ENCODE assay signal across 8 cellular contexts in genomic region chr1:32073387-32074229, GRCh38. TPM values are rescaled to one million over a fixed set of nuclear protein-coding genes. Genes with fewer than 3 reads are reported as not detected.
DNase-seq lines count a peak whose midpoint lies in the region; ATAC-seq, FAIRE-seq and TF ChIP-seq lines count a peak whose summit lies in the region.

No MANE protein-coding gene starts in this region.

- no peaks in the 10 kb centered on the region for H3K27me3 ChIP-seq in CD4-positive, alpha-beta memory T cell (ENCODE audit: insufficient read depth, low read length)
- no peaks in the 10 kb centered on the region for H3K27me3 ChIP-seq in astrocyte (ENCODE audit: insufficient read depth, low read length)
- peaks cover 2% of the 10 kb centered on the region for H3K27me3 ChIP-seq in transverse colon

- H3K36me3 Mint-ChIP-seq in CD4-positive, alpha-beta memory T cell, result peaks cover 9 to 32% of the 10 kb centered on the region in 2 donors
- peaks cover 12% of the 10 kb centered on the region for H3K36me3 Mint-ChIP-seq in astrocyte (ENCODE audit: low read depth, unreplicated experiment)

- TF ChIP-seq POLR2A in transverse colon (IDR thresholded peaks at IDR 0.05), result no peak

- peak overlapping the region; percentile 84 to 98 (median 92) for H3K4me3 Mint-ChIP-seq in CD4-positive, alpha-beta memory T cell
- H3K4me3 Mint-ChIP-seq in astrocyte (ENCODE audit: unreplicated experiment), result peak overlapping the region; percentile 93

- peaks cover 21% of the 10 kb centered on the region for H3K36me3 ChIP-seq in CD4-positive, alpha-beta memory T cell (ENCODE audit: insufficient read depth, low read length)
- H3K36me3 ChIP-seq in astrocyte (ENCODE audit: insufficient read depth, low read length) (peaks cover 14% of the 10 kb centered on the region), transverse colon (peaks cover 0 to 6% (median 0%) of the 10 kb centered on the region in 4 donors)

- peaks cover 29% of the 10 kb centered on the region for H4K20me1 ChIP-seq in astrocyte (ENCODE audit: insufficient read depth, low read length)

- ATAC-seq in HG02943 (IDR thresholded peaks at IDR 0.05; ENCODE audit: low read depth, unreplicated experiment) (peak; percentile 19), left colon (peak; percentile 18), HG02588 (IDR thresholded peaks at IDR 0.05; ENCODE audit: unreplicated experiment) (no peak)

- CTCF ChIA-PET in CD4-positive, alpha-beta memory T cell (lab: Charles Lee; ENCODE audit: partially characterized antibody), result interaction anchor here (1.2 to 4.2 kb wide), 8 partner anchors 10 to 248 kb away, joined by 3 to 32 read pairs (median 6); partner anchors contain the start of gene KPNA6

- peak overlapping the region; percentile 65 to 95 for H3K4me3 ChIP-seq in CD4-positive, alpha-beta memory T cell (ENCODE audit: low read length in 2 of 2)
- H3K4me3 ChIP-seq in astrocyte (ENCODE audit: insufficient read depth, low read depth, low read length) (peak overlapping the region; percentile 67), transverse colon (peak overlapping the region; percentile 74 to 90 (median 80))

- H3K27ac ChIP-seq in CD4-positive, alpha-beta memory T cell (ENCODE audit: low read depth, low read length), result peak overlapping the region; percentile 73
- H3K27ac ChIP-seq in astrocyte (ENCODE audit: low read depth, low read length), result peak overlapping the region; percentile 82
- peak overlapping the region; percentile 87 to 99 (median 96) for H3K27ac ChIP-seq in transverse colon

- no peaks in the 10 kb centered on the region for H3K9me3 ChIP-seq in CD4-positive, alpha-beta memory T cell (ENCODE audit: control insufficient read depth in 1 of 2, low read length in 2 of 2)
- H3K9me3 ChIP-seq in astrocyte (ENCODE audit: insufficient read depth, low read depth, low read length) (no peaks in the 10 kb centered on the region), transverse colon (no peaks in the 10 kb centered on the region)

- H3K4me1 Mint-ChIP-seq in CD4-positive, alpha-beta memory T cell, result peaks cover 26 to 52% (median 41%) of the 10 kb centered on the region in 4 donors
- peaks cover 25% of the 10 kb centered on the region for H3K4me1 Mint-ChIP-seq in astrocyte (ENCODE audit: low read depth, unreplicated experiment)

- H3K79me2 ChIP-seq in astrocyte (ENCODE audit: insufficient read depth, low read length), result peaks cover 30% of the 10 kb centered on the region

- in situ Hi-C loops in transverse colon (cut with MboI; ENCODE audit: low pct_ligation_motif_present in 1 of 4, low pct_unique_long_range_greater_than_20kb in 1 of 4, low sequenced_read_pairs in 3 of 4), result no loop called here

- no peak for TF ChIP-seq CTCF in astrocyte (IDR thresholded peaks at IDR 0.05; ENCODE audit: insufficient read depth, low read depth, low read length)
- peak in 2 of 5 experiments; percentile 10 to 30 for TF ChIP-seq CTCF in transverse colon (IDR thresholded peaks at IDR 0.05)

- H3K4me2 ChIP-seq in astrocyte (ENCODE audit: low read length), result peak overlapping the region; percentile 83

- H3K27me3 Mint-ChIP-seq in CD4-positive, alpha-beta memory T cell, result no peaks in the 10 kb centered on the region
- H3K27me3 Mint-ChIP-seq in astrocyte (ENCODE audit: low read depth, unreplicated experiment), result no peaks in the 10 kb centered on the region

- peak overlapping the region; percentile 80 to 99 (median 97) for H3K27ac Mint-ChIP-seq in CD4-positive, alpha-beta memory T cell
- peak overlapping the region; percentile 88 for H3K27ac Mint-ChIP-seq in astrocyte (ENCODE audit: unreplicated experiment)

- DNase-seq in CD4-positive, alpha-beta memory T cell, result no peak
- DNase-seq in astrocyte (ENCODE audit: low read depth) (no peak), left colon (no peak), transverse colon (no peak), mesenteric fat pad (ENCODE audit: low spot score) (no peak)
- no peak for DNase-seq in effector CD4-positive, alpha-beta T cell

- POLR2A ChIA-PET in CD4-positive, alpha-beta memory T cell (lab: Charles Lee; ENCODE audit: partially characterized antibody), result interaction anchor here (0.8 to 3.3 kb wide), 34 partner anchors 8 to 576 kb away, joined by 3 to 63 read pairs (median 6); partner anchors contain the start of genes BSDC1, HDAC1, IQCC and KHDRBS1

- TF ChIP-seq EP300 in transverse colon (IDR thresholded peaks at IDR 0.05; ENCODE audit: low read depth), result no peak

- H3K9ac ChIP-seq in astrocyte (ENCODE audit: low read length), result peak overlapping the region; percentile 84

- WGBS in transverse colon (ENCODE audit: low coverage in 1 of 2), 2 donors, result 41 to 50% methylated on average over 10 to 22 of the region's 22 CpGs

- H2AFZ ChIP-seq in astrocyte (ENCODE audit: low read depth, low read length), result no peak overlapping the region

- FAIRE-seq in astrocyte (lab: Jason Lieb, UNC), result no peak

- peaks cover 0 to 5% (median 0%) of the 10 kb centered on the region in 8 donors for H3K9me3 Mint-ChIP-seq in CD4-positive, alpha-beta memory T cell
- H3K9me3 Mint-ChIP-seq in astrocyte (ENCODE audit: unreplicated experiment), result no peaks in the 10 kb centered on the region

- intact Hi-C loops in CD4-positive, alpha-beta memory T cell (cut with micrococcal nuclease), result loop anchor here (2.0 to 10.0 kb wide), 2 partner anchors 131 to 321 kb away; partner anchors contain the start of genes BSDC1, CCDC28B, DCDC2B and IQCC
- intact Hi-C loops in left colon (cut with DNase I, micrococcal nuclease) (no loop called here), transverse colon (cut with DNase I; ENCODE audit: low total_unique reads) (no loop called here)

- H3K4me1 ChIP-seq in CD4-positive, alpha-beta memory T cell (ENCODE audit: insufficient read depth, low read length), result peaks cover 35% of the 10 kb centered on the region
- H3K4me1 ChIP-seq in astrocyte (ENCODE audit: insufficient read depth, low read length) (peaks cover 21% of the 10 kb centered on the region), transverse colon (peaks cover 8 to 27% (median 15%) of the 10 kb centered on the region in 4 donors)

RNA-seq across cellular contexts. Expression of gene TMEM39B, which starts 0.9 kb away (rescaled TPM):
- 10 to 100 TPM; 18.4 to 19.1 TPM for total RNA-seq in CD4-positive, alpha-beta memory T cell
- polyA plus RNA-seq in CD4-positive, alpha-beta memory T cell, result 1 to 10 TPM; 1.1 to 4.2 TPM
- total RNA-seq in astrocyte (11.8 and 13.3 TPM in 2 replicates), left colon (10 to 100 TPM; 12.4 to 13.2 TPM), transverse colon (10 to 100 TPM in 1 of 4 donors, 1 to 10 TPM in 3; 2.6 to 35.8 (median 3.5) TPM), mesenteric fat pad (15.6 TPM)

RNA-seq across cellular contexts. Expression of gene KPNA6, which starts 34.2 kb away (rescaled TPM):
- total RNA-seq in CD4-positive, alpha-beta memory T cell, result 10 to 100 TPM; 60.3 to 62.5 TPM
- 10 to 100 TPM; 25.4 to 25.5 TPM for polyA plus RNA-seq in CD4-positive, alpha-beta memory T cell
- total RNA-seq in astrocyte, result 113 and 122 TPM in 2 replicates
- total RNA-seq in left colon, result 10 to 100 TPM; 55.6 to 58.9 TPM
- total RNA-seq in transverse colon, result 10 to 100 TPM; 20.5 to 30.5 (median 25.4) TPM
- total RNA-seq in mesenteric fat pad, result 73.7 TPM

RNA-seq across cellular contexts. Expression of gene KHDRBS1, which starts 59.9 kb away (rescaled TPM):
- total RNA-seq in CD4-positive, alpha-beta memory T cell, result 100 to 1,000 TPM; 114 to 122 TPM
- polyA plus RNA-seq in CD4-positive, alpha-beta memory T cell, result 100 to 1,000 TPM in 1 of 2 donors, 10 to 100 TPM in 1; 70.8 to 116 TPM
- total RNA-seq in astrocyte (126 and 139 TPM in 2 replicates), left colon (100 to 1,000 TPM in 1 of 2 donors, 10 to 100 TPM in 1; 87.3 to 102 TPM), transverse colon (10 to 100 TPM; 49.3 to 83.4 (median 57.1) TPM), mesenteric fat pad (80.1 TPM)
